In the genomic region with DNA sequence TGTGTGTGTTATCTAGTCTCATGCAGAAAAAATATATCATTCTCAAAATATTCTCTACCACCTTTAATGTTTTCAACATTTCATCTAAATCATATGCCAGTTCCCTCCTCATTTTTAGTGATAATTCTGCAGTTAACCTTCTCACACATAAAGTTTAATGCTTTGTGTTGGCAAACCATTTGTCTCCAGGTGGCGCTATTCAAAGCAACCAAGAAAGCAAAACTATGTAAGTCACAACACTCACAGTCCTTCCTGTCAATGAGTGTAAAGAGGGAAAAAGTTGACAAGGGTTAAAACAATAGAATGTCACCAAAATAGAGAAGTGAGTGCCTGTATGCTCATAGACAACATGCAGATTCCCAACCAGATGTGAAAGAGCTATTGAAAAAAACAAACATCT, we compare ENCODE assay signal across 11 cellular contexts.
DNase-seq lines count a peak whose midpoint lies in the region; FAIRE-seq and TF ChIP-seq lines count a peak whose summit lies in the region.
"Had no signal": no experiment of that assay in that cellular context is flagged by ENCODE, and none has a peak within 500 bp of the region (broad histone marks: within the 10 kb centered on the region; RNA-seq: fewer than 3 reads in every experiment).

No MANE protein-coding gene starts in this region.

- H3K9ac ChIP-seq in OCI-LY1 (ENCODE audit: low read length) = no peak overlapping the region

- no peak overlapping the region for H3K4me3 ChIP-seq in OCI-LY1 (ENCODE audit: low read depth, low read length, poor library complexity, severe bottlenecking)
- no peak overlapping the region for H3K4me3 ChIP-seq in hepatocyte

- no peak for FAIRE-seq in GM19239 (lab: Jason Lieb, UNC)
- FAIRE-seq: TTC549 had no signal

- H4K20me1 ChIP-seq in OCI-LY1 (ENCODE audit: insufficient read depth, low read length) = no peaks in the 10 kb centered on the region
- no peaks in the 10 kb centered on the region for H4K20me1 ChIP-seq in hepatocyte (ENCODE audit: insufficient read depth, poor library complexity, severe bottlenecking)

- H3K79me2 ChIP-seq in OCI-LY1 (ENCODE audit: insufficient read depth, low read length) (no peaks in the 10 kb centered on the region), hepatocyte (no peaks in the 10 kb centered on the region)

- H3K4me2 ChIP-seq in OCI-LY1 (ENCODE audit: low read length) = no peak overlapping the region
- no peak overlapping the region for H3K4me2 ChIP-seq in hepatocyte

- DNase-seq in ACHN = peak; percentile 45
- DNase-seq in ELR (ENCODE audit: low read depth) = peak; percentile 47
- DNase-seq in hepatocyte (ENCODE audit: low spot score) = peak; percentile 44
- no peak for DNase-seq in NK-92 treated with Interleukin-12 subunit alpha and Interleukin-12 subunit beta, amount 100 ng/mL, for 24 hours (lab: John Stamatoyannopoulos, UW)
- DNase-seq in ureter (ENCODE audit: low spot score) = no peak
- DNase-seq in activated naive CD4-positive, alpha-beta T cell (lab: John Stamatoyannopoulos, UW) = no peak
- no peak for DNase-seq in GM19239 (ENCODE audit: insufficient read length, low spot score)
- DNase-seq: naive B cell; stimulated activated naive CD8-positive, alpha-beta T cell treated with anti-CD3 and anti-CD28 coated beads, Interleukin-15, amount 100 ng/mL, for 72 hours had no signal

- in situ Hi-C loops in ACHN (cut with HindIII; ENCODE audit: low pct_ligation_motif_present, low pct_unique_long_range_greater_than_20kb, low sequenced_read_pairs) = no loop called here

- no peaks in the 10 kb centered on the region for H3F3A ChIP-seq in OCI-LY1 (ENCODE audit: insufficient read depth, low read length)

- H2AFZ ChIP-seq in OCI-LY1 (ENCODE audit: low read length) = no peak overlapping the region
- no peak overlapping the region for H2AFZ ChIP-seq in hepatocyte

- WGBS in hepatocyte (ENCODE audit: low lambda C conversion rate, missing lambda C conversion rate) = 0% methylated on average over 1 of the region's 1 CpG

- TF ChIP-seq CTCF in OCI-LY1 (IDR thresholded peaks at IDR 0.05; ENCODE audit: low read length) (peak; percentile 76), hepatocyte (IDR thresholded peaks at IDR 0.05; ENCODE audit: poor library complexity) (peak; percentile 57)

- H3K27ac ChIP-seq in OCI-LY1 (ENCODE audit: low read depth, low read length, poor library complexity, severe bottlenecking) = no peak overlapping the region
- H3K27ac ChIP-seq in hepatocyte = no peak overlapping the region

- H3K27me3 ChIP-seq in OCI-LY1 (ENCODE audit: insufficient read depth, low read length) (no peaks in the 10 kb centered on the region), hepatocyte (no peaks in the 10 kb centered on the region)

- no peaks in the 10 kb centered on the region for H3K9me2 ChIP-seq in OCI-LY1 (ENCODE audit: low read depth, low read length)
- no peaks in the 10 kb centered on the region for H3K9me2 ChIP-seq in hepatocyte (replicated peaks; ENCODE audit: insufficient read depth)

- H3K36me3 ChIP-seq in OCI-LY1 (ENCODE audit: insufficient read depth, low read length) (no peaks in the 10 kb centered on the region), hepatocyte (replicated peaks; ENCODE audit: insufficient read depth, low read depth) (no peaks in the 10 kb centered on the region)

- no peaks in the 10 kb centered on the region for H3K9me3 ChIP-seq in OCI-LY1 (ENCODE audit: low read length)
- no peaks in the 10 kb centered on the region for H3K9me3 ChIP-seq in hepatocyte (ENCODE audit: low read depth)

- H3K4me1 ChIP-seq in OCI-LY1 (ENCODE audit: insufficient read depth, low read length, severe bottlenecking) (no peaks in the 10 kb centered on the region), hepatocyte (ENCODE audit: insufficient read depth) (no peaks in the 10 kb centered on the region)

Comparison
In these comparisons a context has a peak if more than half of its experiments do, and no peak if none do; other contexts are left out.
1. DNase-seq: peak in ACHN (single experiment), ELR (single experiment) and hepatocyte (single experiment); none in NK-92 treated with Interleukin-12 subunit alpha and Interleukin-12 subunit beta, amount 100 ng/mL, for 24 hours (single experiment), ureter (single experiment), activated naive CD4-positive, alpha-beta T cell (0 of 4) and GM19239 (single experiment).